In the genomic region with DNA sequence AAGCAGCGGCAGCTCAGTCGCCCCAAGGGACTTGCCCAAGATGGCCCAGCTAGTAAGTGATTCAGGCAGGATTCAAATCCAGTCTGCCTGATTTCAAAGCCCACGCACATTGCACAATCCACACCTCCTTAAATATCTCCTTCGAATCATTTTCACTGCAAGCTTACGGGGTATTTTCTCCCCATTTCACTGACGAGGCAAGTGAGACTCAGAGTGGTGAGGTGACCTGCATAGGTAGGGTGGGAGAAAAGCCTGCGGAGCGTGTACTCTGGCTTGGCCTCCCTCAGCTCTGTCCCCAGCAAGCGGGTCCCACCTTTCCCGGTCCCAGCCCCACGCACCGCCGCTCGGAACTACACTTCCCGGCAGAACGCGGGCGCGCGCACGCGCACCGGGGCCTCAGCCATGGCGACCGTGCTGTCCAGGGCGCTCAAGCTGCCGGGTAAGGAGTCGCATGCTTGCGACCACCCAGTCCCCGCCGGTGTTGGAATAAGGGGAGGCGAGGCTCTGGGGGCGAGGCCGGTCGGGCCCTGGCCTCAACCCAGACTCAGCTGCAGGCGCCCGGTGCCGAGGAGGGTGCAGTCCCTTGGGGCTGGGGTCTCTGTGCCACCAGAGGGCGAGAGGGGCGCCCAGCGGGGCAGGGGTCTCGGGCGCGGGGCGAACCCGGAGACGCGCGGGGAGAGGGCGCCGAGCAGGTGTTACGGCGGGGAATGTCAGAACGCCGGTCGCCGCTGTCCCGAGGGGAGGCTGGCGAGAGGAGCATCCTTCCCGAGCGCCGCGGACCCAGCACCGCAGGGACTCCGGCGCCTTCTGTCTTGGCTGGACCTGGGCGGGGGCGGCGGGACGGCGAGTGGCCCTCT, we compare ENCODE assay signal across 8 cellular contexts. TPM values are rescaled to one million over a fixed set of nuclear protein-coding genes. Genes with fewer than 3 reads are reported as not detected.
DNase-seq lines count a peak whose midpoint lies in the region; ATAC-seq and TF ChIP-seq lines count a peak whose summit lies in the region.

FAM234B (plus strand) TSS at position 380 of the 857 bp plus-strand sequence; CDS start at position 403, 23 bp downstream.

- peak; percentile 37 for DNase-seq in NCI-H1436 (lab: John Stamatoyannopoulos, UW)
- no peak for DNase-seq in NCI-H1436 treated with DMSO at 0.1 percent for 48 hours (lab: John Stamatoyannopoulos, UW)
- DNase-seq in NCI-H146 (lab: John Stamatoyannopoulos, UW): peak; percentile 53
- DNase-seq in mammary epithelial cell: peak; percentile 62
- DNase-seq in inferior parietal cortex (ENCODE audit: extremely low spot score): peak; percentile 76
- peak; percentile 24 for DNase-seq in smooth muscle cell (lab: John Stamatoyannopoulos, UW; ENCODE audit: unreplicated experiment)

- H3K4me2 ChIP-seq in mammary epithelial cell (ENCODE audit: insufficient read depth, low read depth, low read length) (peak within 1 kb of the TSS; percentile 94), smooth muscle cell (peak within 1 kb of the TSS; percentile 98)

- intact Hi-C loops in mammary epithelial cell (cut with micrococcal nuclease): loop anchor here (1.0 kb wide), 1 partner anchor 168 kb away; no protein-coding TSS in a partner anchor

- H2AFZ ChIP-seq in mammary epithelial cell (ENCODE audit: low read depth, low read length) (peak within 1 kb of the TSS; percentile 99), smooth muscle cell (ENCODE audit: low read depth) (peak within 1 kb of the TSS; percentile 100)

- no peaks in the 10 kb centered on the region for H4K20me1 ChIP-seq in mammary epithelial cell (ENCODE audit: insufficient read depth, low read length)
- H4K20me1 ChIP-seq in smooth muscle cell (ENCODE audit: low read depth): no peaks in the 10 kb centered on the region

- no peak within 1 kb of the TSS for H3K27ac ChIP-seq in mammary epithelial cell (ENCODE audit: insufficient read depth, low read depth, low read length)
- H3K27ac ChIP-seq in smooth muscle cell (ENCODE audit: low read depth): no peak within 1 kb of the TSS

- H3K9me3 ChIP-seq in mammary epithelial cell (replicated peaks; ENCODE audit: insufficient read depth, low read length) (no peaks in the 10 kb centered on the region), smooth muscle cell (replicated peaks; ENCODE audit: low read depth) (no peaks in the 10 kb centered on the region)

- in situ Hi-C loops in mammary epithelial cell (cut with MboI; ENCODE audit: low sequenced_read_pairs in 2 of 2): no loop called here

- no peaks in the 10 kb centered on the region for H3F3A ChIP-seq in smooth muscle cell (ENCODE audit: low read depth)

- H3K36me3 ChIP-seq in mammary epithelial cell (ENCODE audit: insufficient read depth, low read length) (no peaks in the 10 kb centered on the region), smooth muscle cell (ENCODE audit: low read depth) (no peaks in the 10 kb centered on the region)

- H3K79me2 ChIP-seq in mammary epithelial cell (ENCODE audit: insufficient read depth, low read length) (peaks cover 6% of the 10 kb centered on the region), smooth muscle cell (ENCODE audit: low read depth) (no peaks in the 10 kb centered on the region)

- peaks cover 3% of the 10 kb centered on the region for H3K4me1 ChIP-seq in mammary epithelial cell (ENCODE audit: insufficient read depth, low read length)
- H3K4me1 ChIP-seq in smooth muscle cell (ENCODE audit: low read depth): no peaks in the 10 kb centered on the region

- peak; percentile 92 for ATAC-seq in HG02642 (IDR thresholded peaks at IDR 0.05; ENCODE audit: poor library complexity, unreplicated experiment)

- TF ChIP-seq CTCF in WI38 (IDR thresholded peaks at IDR 0.05; ENCODE audit: low read depth, low read length) (no peak), mammary epithelial cell (conservative IDR thresholded peaks at IDR 0.05 in 1 of 2, IDR thresholded peaks at IDR 0.05 in 1 of 2; ENCODE audit: extremely low read depth in 1 of 2, insufficient read depth in 1 of 2, low read depth in 1 of 2, low read length in 2 of 2) (no peak), smooth muscle cell (IDR thresholded peaks at IDR 0.05; ENCODE audit: borderline replicate concordance, insufficient read depth, poor library complexity, severe bottlenecking) (no peak)

- no peaks in the 10 kb centered on the region for H3K27me3 ChIP-seq in mammary epithelial cell (ENCODE audit: insufficient read depth, low read length)
- H3K27me3 ChIP-seq in smooth muscle cell (ENCODE audit: low read depth): no peaks in the 10 kb centered on the region

- CTCF ChIA-PET in mammary epithelial cell (lab: Charles Lee; ENCODE audit: low non-redundant PET): interaction anchor here (0.6 kb wide), 1 partner anchor 20 kb away, joined by 4 read pairs; no protein-coding TSS in a partner anchor

- no TSS peak for BruUV-seq in mammary epithelial cell (replicated peaks; lab: Mats Ljungman, UMichigan)

- 9% methylated on average over 25 of the region's 71 CpGs for WGBS in mammary epithelial cell (ENCODE audit: low coverage, missing lambda C conversion rate)
- 5% methylated on average over 64 of the region's 71 CpGs for whole genome bisulfite sequencing in smooth muscle cell (ENCODE audit: low lambda C conversion rate)

- H3K4me3 ChIP-seq in WI38 (ENCODE audit: low read depth, low read length) (peak within 1 kb of the TSS; percentile 92), mammary epithelial cell (replicated peaks in 1 of 3; ENCODE audit: insufficient read depth in 1 of 3, low read depth in 2 of 3, low read length in 3 of 3) (peak within 1 kb of the TSS; percentile 76 to 97 (median 95)), smooth muscle cell (peak within 1 kb of the TSS; percentile 98)

- H3K9ac ChIP-seq in mammary epithelial cell (ENCODE audit: insufficient read depth, low read length): peak within 1 kb of the TSS; percentile 53
- H3K9ac ChIP-seq in smooth muscle cell (ENCODE audit: low read depth): no peak within 1 kb of the TSS

- dilution Hi-C loops in mammary epithelial cell (cut with HindIII; ENCODE audit: low sequenced_read_pairs): no loop called here

RNA-seq across cellular contexts. Expression of gene FAM234B, which starts in this region (rescaled TPM):
- total RNA-seq in mammary epithelial cell (1 to 10 TPM; 8.3 to 9.5 TPM), smooth muscle cell (3.0 and 5.2 TPM in 2 replicates)
- polyA plus RNA-seq in mammary epithelial cell (5.1 TPM), smooth muscle cell (0.78 and 1.6 TPM in 2 replicates)
- 17.0 TPM for polyA minus RNA-seq in mammary epithelial cell
